ENCODE assay signal across 9 cellular contexts in the genomic region with DNA sequence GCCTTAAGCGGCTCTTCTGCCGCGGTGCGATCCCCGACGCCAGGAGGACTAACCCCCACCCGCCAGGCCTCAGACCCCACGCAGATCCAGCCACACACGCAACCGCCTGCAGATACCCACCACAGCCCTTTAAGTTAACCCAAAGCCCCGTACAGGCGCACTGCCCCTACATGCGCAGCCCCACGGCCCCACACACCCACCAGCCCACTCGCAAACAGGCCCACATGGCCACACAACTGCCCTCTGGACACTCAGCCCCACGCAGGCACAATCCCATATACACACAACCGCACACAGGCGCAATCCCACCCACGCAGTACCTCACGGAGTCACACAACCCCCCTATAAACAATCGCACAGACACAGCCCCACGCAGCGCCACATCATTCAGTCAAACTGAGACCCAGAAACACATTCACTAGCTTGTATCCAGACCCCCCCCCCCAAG. TPM values are rescaled to one million over a fixed set of nuclear protein-coding genes. Genes with fewer than 3 reads are reported as not detected.
A peak's percentile ranks its signal among the peaks of the same experiment; 100 is the strongest.
DNase-seq lines count a peak whose midpoint lies in the region; ATAC-seq, FAIRE-seq and TF ChIP-seq lines count a peak whose summit lies in the region.
"Had no signal": no experiment of that assay in that cellular context is flagged by ENCODE, and none has a peak within 500 bp of the region (broad histone marks: within the 10 kb centered on the region; RNA-seq: fewer than 3 reads in every experiment).

No MANE protein-coding gene starts in this region.

- H3K4me2 ChIP-seq in Loucy (ENCODE audit: low read depth, low read length, poor library complexity, severe bottlenecking) (peak overlapping the region; percentile 61), HepG2 (ENCODE audit: low read depth, low read length) (no peak overlapping the region)

- H3K36me3 ChIP-seq in Loucy (ENCODE audit: insufficient read depth, low read length), result peaks cover 15% of the 10 kb centered on the region; the same call in 1 of the 2 replicates
- peaks cover 3% of the 10 kb centered on the region for H3K36me3 ChIP-seq in neuron (ENCODE audit: insufficient read depth, low read length)
- peaks cover 5 to 11% of the 10 kb centered on the region in 2 experiments; a peak in 2 of 5 replicates for H3K36me3 ChIP-seq in HepG2 (replicated peaks in 1 of 2; ENCODE audit: control insufficient read depth in 1 of 2, insufficient read depth in 2 of 2, low read length in 2 of 2)

- CTCF ChIA-PET in HepG2 (lab: Yijun Ruan, JAX; ENCODE audit: low intra/inter-chr PET ratio, low total read pairs), result no interaction called here

- H3K27me3 ChIP-seq in Loucy (ENCODE audit: insufficient read depth, low read length, poor library complexity, severe bottlenecking) (no peaks in the 10 kb centered on the region), neuron (ENCODE audit: insufficient read depth, low read length) (no peaks in the 10 kb centered on the region), HepG2 (ENCODE audit: control insufficient read depth in 1 of 2, insufficient read depth in 2 of 2, low read length in 2 of 2) (no peaks in the 10 kb centered on the region)

- no peaks in the 10 kb centered on the region for H3K9me2 ChIP-seq in Loucy (replicated peaks; ENCODE audit: low read depth, low read length)

- TF ChIP-seq CTCF in AG10803 (conservative IDR thresholded peaks at IDR 0.05; ENCODE audit: low read length) (no peak), Loucy (conservative IDR thresholded peaks at IDR 0.05; ENCODE audit: low read length) (no peak), HepG2 (CRISPR knock-in tag; IDR thresholded peaks at IDR 0.05) (no peak)

- peaks cover 25 to 30% of the 10 kb centered on the region in 2 donors for H3K4me1 Mint-ChIP-seq in effector memory CD8-positive, alpha-beta T cell (ENCODE audit: low read depth in 2 of 2)

- DNase-seq in AG10803 (ENCODE audit: low read depth) (no peak), HepG2 (ENCODE audit: low spot score) (no peak), GM19239 (ENCODE audit: insufficient read length, low spot score) (no peak), iPS-NIHi11 (ENCODE audit: low spot score) (no peak)
- DNase-seq in effector memory CD8-positive, alpha-beta T cell, result no peak

- no peak for TF ChIP-seq POLR2A in HepG2 (IDR thresholded peaks at IDR 0.05; ENCODE audit: insufficient read depth in 1 of 2, low read depth in 2 of 2, low read length in 2 of 2)

- H3K27me3 Mint-ChIP-seq in effector memory CD8-positive, alpha-beta T cell, result peaks cover 13 to 42% of the 10 kb centered on the region in 2 donors

- no peak for ATAC-seq in effector memory CD8-positive, alpha-beta T cell (replicated peaks)
- no peak for ATAC-seq in HepG2
- ATAC-seq in GM19351 (IDR thresholded peaks at IDR 0.05; ENCODE audit: unreplicated experiment), result no peak

- H3K4me1 ChIP-seq in Loucy (ENCODE audit: insufficient read depth, low read length, poor library complexity, severe bottlenecking), result peaks cover 3% of the 10 kb centered on the region
- peaks cover 47% of the 10 kb centered on the region for H3K4me1 ChIP-seq in neuron (ENCODE audit: insufficient read depth, low read length)
- H3K4me1 ChIP-seq in HepG2 (ENCODE audit: insufficient read depth, low read length), result peaks cover 36% of the 10 kb centered on the region

- no peaks in the 10 kb centered on the region for H3K9me3 Mint-ChIP-seq in effector memory CD8-positive, alpha-beta T cell

- H3K4me3 ChIP-seq in AG10803 (ENCODE audit: low read length) (peak overlapping the region; percentile 53), Loucy (ENCODE audit: low read length, poor library complexity, severe bottlenecking) (peak overlapping the region; percentile 73), neuron (ENCODE audit: low read length) (peak overlapping the region; percentile 62), HepG2 (replicated peaks in 1 of 3; ENCODE audit: insufficient read depth in 1 of 3, low read depth in 2 of 3, low read length in 3 of 3) (no peak overlapping the region)

- H3K9ac ChIP-seq in Loucy (ENCODE audit: low read depth, low read length, poor library complexity, severe bottlenecking) (peak overlapping the region; percentile 67), HepG2 (ENCODE audit: insufficient read depth, low read depth, low read length) (no peak overlapping the region)

- peaks cover 100% of the 10 kb centered on the region for H3K79me2 ChIP-seq in Loucy (ENCODE audit: insufficient read depth, low read length)
- peaks cover 23% of the 10 kb centered on the region for H3K79me2 ChIP-seq in HepG2 (ENCODE audit: insufficient read depth, low read length)

- BruUV-seq in HepG2 (replicated peaks; lab: Mats Ljungman, UMichigan), result no TSS peak

- intact Hi-C loops in HepG2 (cut with micrococcal nuclease; ENCODE audit: unreplicated experiment), result loop anchor here (10.0 kb wide), 1 partner anchor 58 kb away; no protein-coding TSS in a partner anchor

- H3K27ac ChIP-seq in HepG2 (ENCODE audit: extremely low read length, insufficient read depth, low read length), result no peak overlapping the region

- H3K36me3 Mint-ChIP-seq in effector memory CD8-positive, alpha-beta T cell (ENCODE audit: insufficient read depth), result peaks cover 10% of the 10 kb centered on the region

- peaks cover 80% of the 10 kb centered on the region for H4K20me1 ChIP-seq in Loucy (ENCODE audit: insufficient read depth, low read length, poor library complexity, severe bottlenecking)
- peaks cover 6% of the 10 kb centered on the region; the same call in 1 of the 2 replicates for H4K20me1 ChIP-seq in HepG2 (ENCODE audit: insufficient read depth, low read length)

- in situ Hi-C loops in HepG2 (cut with HindIII; ENCODE audit: extremely low pct_ligation_motif_present, low pct_unique_long_range_greater_than_20kb), result loop anchor here (5.0 kb wide), 1 partner anchor 41 kb away; the partner anchor contains the start of gene RAI1

- no peaks in the 10 kb centered on the region for H3F3A ChIP-seq in Loucy (ENCODE audit: low read depth)

- 97% methylated on average over 23 of the region's 23 CpGs for WGBS in HepG2 (ENCODE audit: low lambda C conversion rate)

- H2AFZ ChIP-seq in Loucy (ENCODE audit: low read length) (no peak overlapping the region), neuron (ENCODE audit: low read depth, low read length) (no peak overlapping the region), HepG2 (ENCODE audit: low read length) (no peak overlapping the region)

- TF ChIP-seq EP300 in HepG2 (IDR thresholded peaks at IDR 0.05; ENCODE audit: low read depth in 2 of 2, low read length in 2 of 2) (no peak), HepG2 (CRISPR knock-in tag; IDR thresholded peaks at IDR 0.05; ENCODE audit: borderline replicate concordance) (no peak)

- no peak for TF ChIP-seq RAD21 in HepG2 (CRISPR knock-in tag; IDR thresholded peaks at IDR 0.05)

- POLR2A ChIA-PET in HepG2 (lab: Yijun Ruan, JAX), result no interaction called here

- H3K27ac Mint-ChIP-seq in effector memory CD8-positive, alpha-beta T cell, result no peak overlapping the region

- FAIRE-seq in HepG2 (lab: Jason Lieb, UNC), result no peak
- FAIRE-seq in GM19239 (lab: Jason Lieb, UNC), result no peak
- FAIRE-seq: TTC549 had no signal

- peak overlapping the region; percentile 91 to 92 for H3K4me3 Mint-ChIP-seq in effector memory CD8-positive, alpha-beta T cell

- H3K9me3 ChIP-seq in Loucy (ENCODE audit: insufficient read depth, low read depth, low read length), result no peaks in the 10 kb centered on the region
- no peaks in the 10 kb centered on the region for H3K9me3 ChIP-seq in neuron (ENCODE audit: low read length)
- no peaks in the 10 kb centered on the region for H3K9me3 ChIP-seq in HepG2 (ENCODE audit: low read length)

TF ChIP-seq in HepG2, 621 proteins besides CTCF, POLR2A, EP300 and RAD21 (continues in another document):
- TF ChIP-seq NFE2L1 (CRISPR knock-in tag; IDR thresholded peaks at IDR 0.05; ENCODE audit: borderline replicate concordance), result no peak
- no peak for TF ChIP-seq ZNF446 (CRISPR knock-in tag; IDR thresholded peaks at IDR 0.05)
- no peak for TF ChIP-seq MAFF (IDR thresholded peaks at IDR 0.05; ENCODE audit: low read depth, low read length)
- TF ChIP-seq, protein P1, sequence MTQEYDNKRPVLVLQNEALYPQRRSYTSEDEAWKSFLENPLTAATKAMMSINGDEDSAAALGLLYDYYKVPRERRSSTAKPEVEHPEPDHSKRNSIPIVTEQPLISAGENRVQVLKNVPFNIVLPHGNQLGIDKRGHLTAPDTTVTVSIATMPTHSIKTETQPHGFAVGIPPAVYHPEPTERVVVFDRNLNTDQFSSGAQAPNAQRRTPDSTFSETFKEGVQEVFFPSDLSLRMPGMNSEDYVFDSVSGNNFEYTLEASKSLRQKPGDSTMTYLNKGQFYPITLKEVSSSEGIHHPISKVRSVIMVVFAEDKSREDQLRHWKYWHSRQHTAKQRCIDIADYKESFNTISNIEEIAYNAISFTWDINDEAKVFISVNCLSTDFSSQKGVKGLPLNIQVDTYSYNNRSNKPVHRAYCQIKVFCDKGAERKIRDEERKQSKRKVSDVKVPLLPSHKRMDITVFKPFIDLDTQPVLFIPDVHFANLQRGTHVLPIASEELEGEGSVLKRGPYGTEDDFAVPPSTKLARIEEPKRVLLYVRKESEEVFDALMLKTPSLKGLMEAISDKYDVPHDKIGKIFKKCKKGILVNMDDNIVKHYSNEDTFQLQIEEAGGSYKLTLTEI (CRISPR knock-in tag; conservative IDR thresholded peaks at IDR 0.05), result no peak
- TF ChIP-seq ZNF367 (CRISPR knock-in tag; IDR thresholded peaks at IDR 0.05; ENCODE audit: borderline replicate concordance), result no peak

RNA-seq across cellular contexts. Expression of gene RAI1, which starts 41.7 kb away (rescaled TPM):
- total RNA-seq in HepG2 (2016; rRNA removed; fragmentation: Illumina TruSeq; extraction: Trizol), result 5.1 and 5.2 TPM in 2 replicates
- total RNA-seq in HepG2 (2016; cell fraction: cytosol; rRNA removed; fragmentation: Illumina TruSeq; extraction: Trizol; ENCODE audit: low read depth), result 2.6 and 3.4 TPM in 2 replicates
- total RNA-seq in HepG2 (2016; cell fraction: insoluble cytoplasmic fraction; rRNA removed; fragmentation: Illumina TruSeq; extraction: Trizol), result 5.2 and 5.4 TPM in 2 replicates
- total RNA-seq in HepG2 (2016; cell fraction: membrane; rRNA removed; fragmentation: Illumina TruSeq; extraction: Trizol), result 4.3 and 5.6 TPM in 2 replicates
- total RNA-seq in HepG2 (2016; cell fraction: nucleus; rRNA removed; fragmentation: Illumina TruSeq; extraction: Trizol), result 7.2 and 9.2 TPM in 2 replicates
- polyA plus RNA-seq in HepG2 (2011; rRNA removed), result 3.4 and 3.9 TPM in 2 replicates
- 1.9 and 2.7 TPM in 2 replicates for polyA plus RNA-seq in HepG2 (2011; cell fraction: cytosol; rRNA removed)
- 15.5 and 22.7 TPM in 2 replicates for polyA plus RNA-seq in HepG2 (2011; cell fraction: nucleus; rRNA removed)
- 6.0 and 9.1 TPM in 2 replicates for polyA plus RNA-seq in HepG2 (2012)
- polyA plus RNA-seq in HepG2 (2016; cell fraction: cytosol; fragmentation: Illumina TruSeq; extraction: Trizol; ENCODE audit: low read depth), result 3.8 and 4.7 TPM in 2 replicates
- polyA plus RNA-seq in HepG2 (2016; cell fraction: insoluble cytoplasmic fraction; fragmentation: Illumina TruSeq; extraction: Trizol; ENCODE audit: low read depth), result 8.3 and 10.1 TPM in 2 replicates
- polyA plus RNA-seq in HepG2 (2016; cell fraction: membrane; fragmentation: Illumina TruSeq; extraction: Trizol; ENCODE audit: low read depth), result 5.1 and 5.2 TPM in 2 replicates
- 24.6 and 26.3 TPM in 2 replicates for polyA plus RNA-seq in HepG2 (2016; cell fraction: nucleus; fragmentation: Illumina TruSeq; extraction: Trizol; ENCODE audit: insufficient read depth, low read depth)
- polyA minus RNA-seq in HepG2 (2011; rRNA and poly(A)+ RNA removed; ENCODE audit: low replicate concordance), result 7.4 and 12.2 TPM in 2 replicates
- 6.2 and 6.7 TPM in 2 replicates for polyA minus RNA-seq in HepG2 (2011; cell fraction: cytosol; rRNA and poly(A)+ RNA removed)
- polyA minus RNA-seq in HepG2 (2011; cell fraction: nucleus; rRNA and poly(A)+ RNA removed), result 9.0 and 12.1 TPM in 2 replicates

Comparison
In these comparisons a context has a peak if more than half of its experiments do, and no peak if none do; other contexts are left out.
1. H3K4me3 ChIP-seq: peak in AG10803 (single experiment), Loucy (single experiment) and neuron (single experiment); none in HepG2 (0 of 3).